1 cellular context compared by ENCODE assay signal in the genomic region with DNA sequence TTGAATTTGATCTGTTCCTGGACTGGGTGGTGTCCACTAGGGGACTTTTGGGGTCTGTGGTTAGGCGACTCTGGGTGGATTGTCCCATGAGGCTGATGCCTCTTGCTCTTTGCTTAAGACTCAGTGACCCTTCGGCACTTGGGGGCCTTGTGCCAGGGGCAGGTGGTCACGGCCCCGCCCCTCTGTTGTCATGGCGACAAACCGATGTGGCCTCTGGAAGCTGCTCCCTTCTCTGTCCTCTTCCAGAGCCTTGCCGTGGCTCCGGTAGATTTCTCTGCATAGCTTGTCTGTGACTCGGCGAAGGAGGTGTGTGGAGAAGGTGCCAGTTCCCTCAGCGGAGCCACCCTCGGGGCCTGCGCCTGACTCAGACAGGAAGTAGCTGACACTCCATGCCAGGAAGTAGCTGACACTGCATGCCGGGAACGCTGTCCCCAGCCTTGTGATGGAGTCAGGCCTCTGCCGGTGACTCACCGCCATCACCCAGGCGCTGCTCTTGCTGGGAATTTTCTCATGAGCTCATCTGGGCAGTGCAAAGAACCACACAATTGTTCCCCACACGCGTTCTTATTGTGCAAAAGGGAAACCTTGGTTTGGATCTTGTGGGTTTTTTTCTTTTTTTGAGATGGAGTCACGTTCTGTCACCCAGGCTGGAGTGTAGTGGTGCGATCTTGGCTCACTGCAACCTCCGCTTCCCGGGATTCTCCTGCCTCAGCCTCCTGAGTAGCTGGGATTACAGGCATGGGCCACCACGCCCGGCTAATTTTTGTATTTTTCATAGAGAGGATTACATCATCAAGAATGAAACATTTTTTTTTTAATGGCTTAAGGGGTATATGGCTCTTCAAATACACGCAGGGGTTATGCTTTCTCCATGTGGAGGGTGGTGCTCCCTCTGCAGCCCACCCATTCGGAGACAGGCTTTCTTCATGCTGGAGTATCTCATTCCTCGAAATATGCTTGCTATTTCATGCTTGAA.
TF ChIP-seq lines count a peak whose summit lies in the region.

No MANE protein-coding gene starts in this region.

TF ChIP-seq in PFSK-1, 5 proteins besides CTCF, POLR2A, EP300 and RAD21 (continued from another document):
- TF ChIP-seq, protein P1, sequence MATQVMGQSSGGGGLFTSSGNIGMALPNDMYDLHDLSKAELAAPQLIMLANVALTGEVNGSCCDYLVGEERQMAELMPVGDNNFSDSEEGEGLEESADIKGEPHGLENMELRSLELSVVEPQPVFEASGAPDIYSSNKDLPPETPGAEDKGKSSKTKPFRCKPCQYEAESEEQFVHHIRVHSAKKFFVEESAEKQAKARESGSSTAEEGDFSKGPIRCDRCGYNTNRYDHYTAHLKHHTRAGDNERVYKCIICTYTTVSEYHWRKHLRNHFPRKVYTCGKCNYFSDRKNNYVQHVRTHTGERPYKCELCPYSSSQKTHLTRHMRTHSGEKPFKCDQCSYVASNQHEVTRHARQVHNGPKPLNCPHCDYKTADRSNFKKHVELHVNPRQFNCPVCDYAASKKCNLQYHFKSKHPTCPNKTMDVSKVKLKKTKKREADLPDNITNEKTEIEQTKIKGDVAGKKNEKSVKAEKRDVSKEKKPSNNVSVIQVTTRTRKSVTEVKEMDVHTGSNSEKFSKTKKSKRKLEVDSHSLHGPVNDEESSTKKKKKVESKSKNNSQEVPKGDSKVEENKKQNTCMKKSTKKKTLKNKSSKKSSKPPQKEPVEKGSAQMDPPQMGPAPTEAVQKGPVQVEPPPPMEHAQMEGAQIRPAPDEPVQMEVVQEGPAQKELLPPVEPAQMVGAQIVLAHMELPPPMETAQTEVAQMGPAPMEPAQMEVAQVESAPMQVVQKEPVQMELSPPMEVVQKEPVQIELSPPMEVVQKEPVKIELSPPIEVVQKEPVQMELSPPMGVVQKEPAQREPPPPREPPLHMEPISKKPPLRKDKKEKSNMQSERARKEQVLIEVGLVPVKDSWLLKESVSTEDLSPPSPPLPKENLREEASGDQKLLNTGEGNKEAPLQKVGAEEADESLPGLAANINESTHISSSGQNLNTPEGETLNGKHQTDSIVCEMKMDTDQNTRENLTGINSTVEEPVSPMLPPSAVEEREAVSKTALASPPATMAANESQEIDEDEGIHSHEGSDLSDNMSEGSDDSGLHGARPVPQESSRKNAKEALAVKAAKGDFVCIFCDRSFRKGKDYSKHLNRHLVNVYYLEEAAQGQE (IDR thresholded peaks at IDR 0.05; ENCODE audit: insufficient read depth in 1 of 2, low read depth in 2 of 2, low read length in 2 of 2): no peak
